In the genomic region with DNA sequence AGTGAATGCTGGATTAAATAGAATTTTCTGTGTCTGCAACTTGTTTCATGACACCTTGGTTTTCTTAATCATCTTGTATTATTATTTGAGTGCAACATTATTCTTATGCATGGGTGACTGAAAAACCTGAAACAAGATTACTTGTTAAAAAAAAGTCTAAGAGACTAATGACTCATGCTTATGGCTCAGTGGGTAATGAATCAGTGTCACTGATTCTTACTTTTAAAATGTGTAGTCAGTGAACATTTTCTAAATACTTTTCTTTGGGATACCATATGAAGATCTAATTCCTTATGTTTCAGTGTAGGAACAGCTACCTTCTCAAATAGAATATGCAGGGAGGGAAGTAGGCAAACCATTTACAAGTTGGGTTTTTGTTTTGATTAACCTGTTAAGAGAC, we compare ENCODE assay signal across 13 cellular contexts.
DNase-seq lines count a peak whose midpoint lies in the region; ATAC-seq and TF ChIP-seq lines count a peak whose summit lies in the region.
"Had no signal": no experiment of that assay in that cellular context is flagged by ENCODE, and none has a peak within 500 bp of the region (broad histone marks: within the 10 kb centered on the region; RNA-seq: fewer than 3 reads in every experiment).

No MANE protein-coding gene starts in this region.

- no peaks in the 10 kb centered on the region for H3K4me1 ChIP-seq in upper lobe of right lung
- H3K4me1 ChIP-seq: BE2C had no signal

- TF ChIP-seq CTCF in AG04449 (IDR thresholded peaks at IDR 0.05; ENCODE audit: insufficient read depth, low read length, missing control alignments) (no peak), astrocyte of the spinal cord (IDR thresholded peaks at IDR 0.05; ENCODE audit: low read depth, low read length) (no peak), upper lobe of right lung (IDR thresholded peaks at IDR 0.05) (no peak)

- POLR2A ChIA-PET in AG04449 (lab: Yijun Ruan, JAX) = no interaction called here

- CTCF ChIA-PET in AG04449 (lab: Yijun Ruan, JAX) = interaction anchor here (1.1 to 4.2 kb wide), 12 partner anchors 10 to 1427 kb away, joined by 3 to 37 read pairs (median 7); a partner anchor contains a TSS

- H3K27me3 ChIP-seq in upper lobe of right lung = no peaks in the 10 kb centered on the region
- H3K27me3 ChIP-seq: BE2C, esophagus squamous epithelium had no signal

- H3K27ac ChIP-seq in upper lobe of right lung = no peak overlapping the region
- H3K27ac ChIP-seq: esophagus squamous epithelium had no signal

- in situ Hi-C loops in astrocyte of the spinal cord (cut with HindIII; ENCODE audit: low sequenced_read_pairs) = no loop called here

- H3K36me3 ChIP-seq in upper lobe of right lung = peaks cover 5% of the 10 kb centered on the region
- H3K36me3 ChIP-seq: BE2C had no signal

- no peaks in the 10 kb centered on the region for H3K9me3 ChIP-seq in upper lobe of right lung
- H3K9me3 ChIP-seq: BE2C, esophagus squamous epithelium had no signal

- DNase-seq in AG04449 (ENCODE audit: low read depth, low spot score) (peak; percentile 51), HPDE6-E6E7 (ENCODE audit: extremely low spot score) (peak; percentile 15), astrocyte of the spinal cord (ENCODE audit: low read depth, low spot score) (peak; percentile 79), hepatic stellate cell (ENCODE audit: low spot score) (peak; percentile 49), upper lobe of right lung (no peak), NCI-H345 (lab: John Stamatoyannopoulos, UW) (no peak), CD1c-positive myeloid dendritic cell (ENCODE audit: extremely low spot score) (no peak)
- DNase-seq in activated CD4-positive, alpha-beta T cell treated with anti-CD3 and anti-CD28 coated beads, Interleukin-2, amount 50 U/mL, for 4 hours = no peak
- DNase-seq: BE2C, esophagus squamous epithelium, GDM1, left cardiac atrium, NCI-H510A had no signal

- H3K4me3 ChIP-seq in AG04449 (ENCODE audit: low read depth, low read length) = no peak overlapping the region
- no peak overlapping the region for H3K4me3 ChIP-seq in astrocyte of the spinal cord (ENCODE audit: low read depth, low read length)
- no peak overlapping the region for H3K4me3 ChIP-seq in upper lobe of right lung
- H3K4me3 ChIP-seq: esophagus squamous epithelium had no signal

- intact Hi-C loops in upper lobe of right lung (cut with DNase I) = no loop called here

- ATAC-seq in upper lobe of right lung = no peak

Comparison
In these comparisons a context has a peak if more than half of its experiments do, and no peak if none do; other contexts are left out.
1. DNase-seq: peak in AG04449 (single experiment), HPDE6-E6E7 (single experiment), astrocyte of the spinal cord (single experiment) and hepatic stellate cell (single experiment); none in upper lobe of right lung (single experiment), NCI-H345 (single experiment), CD1c-positive myeloid dendritic cell (single experiment) and activated CD4-positive, alpha-beta T cell treated with anti-CD3 and anti-CD28 coated beads, Interleukin-2, amount 50 U/mL, for 4 hours (0 of 2).